Comparison of ENCODE assay signal across 18 cellular contexts in the genomic region with DNA sequence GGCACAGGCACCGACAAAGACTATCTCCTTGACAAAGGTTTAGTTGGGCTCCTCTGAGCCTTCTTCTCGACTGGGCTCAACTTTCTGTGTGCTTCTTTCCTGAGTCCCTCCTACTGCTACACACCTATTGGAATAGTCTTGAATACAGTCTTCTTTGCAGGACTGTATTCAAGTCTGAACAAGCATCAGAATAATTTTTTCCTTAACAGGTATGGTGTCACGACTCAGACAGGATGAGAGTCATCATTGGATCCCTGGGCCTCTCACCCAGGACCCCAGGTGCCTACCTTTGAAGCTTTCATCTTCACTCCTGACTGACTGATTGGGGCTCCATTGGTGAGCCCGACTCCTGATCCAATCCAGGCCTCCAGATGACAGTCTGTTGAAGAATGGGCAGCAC.
DNase-seq lines count a peak whose midpoint lies in the region; ATAC-seq and TF ChIP-seq lines count a peak whose summit lies in the region.
"Had no signal": no experiment of that assay in that cellular context is flagged by ENCODE, and none has a peak within 500 bp of the region (broad histone marks: within the 10 kb centered on the region; RNA-seq: fewer than 3 reads in every experiment).

No MANE protein-coding gene starts in this region.

- peaks cover 30% of the 10 kb centered on the region for H3K27me3 Mint-ChIP-seq in osteocyte (ENCODE audit: unreplicated experiment)

- no peak for ATAC-seq in GM18517 (IDR thresholded peaks at IDR 0.05; ENCODE audit: unreplicated experiment)
- ATAC-seq: A549; CD8-positive, alpha-beta T cell had no signal

- no peak for DNase-seq in GM12865 (ENCODE audit: low read depth)
- no peak for DNase-seq in epithelial cell of prostate (ENCODE audit: low read depth, low spot score)
- DNase-seq in osteocyte (ENCODE audit: extremely low spot score, unreplicated experiment), result peak; percentile 23
- no peak for DNase-seq in NCI-H1436 (lab: John Stamatoyannopoulos, UW)
- DNase-seq in NCI-H510A treated with DMSO at 0.1 percent for 48 hours (lab: John Stamatoyannopoulos, UW), result no peak
- DNase-seq: BE2C; CD8-positive, alpha-beta T cell; COR-L47; DMS153; DMS79 treated with DMSO at 0.1 percent for 48 hours; EL; GOT3; H9 had no signal

- H3K4me1 Mint-ChIP-seq in osteocyte (ENCODE audit: unreplicated experiment), result no peaks in the 10 kb centered on the region

- H3K27ac ChIP-seq in VCaP, result peak overlapping the region; percentile 97; the same call in 1 of the 2 replicates
- H3K27ac ChIP-seq in epithelial cell of prostate, result peak overlapping the region; percentile 25
- H3K27ac ChIP-seq: A549 had no signal

- H3K27ac Mint-ChIP-seq in osteocyte (ENCODE audit: unreplicated experiment), result no peak overlapping the region
- H3K27ac Mint-ChIP-seq: CD8-positive, alpha-beta T cell; H9; IgD-negative memory B cell had no signal

- no peaks in the 10 kb centered on the region for H3K36me3 Mint-ChIP-seq in osteocyte (ENCODE audit: unreplicated experiment)
- H3K36me3 Mint-ChIP-seq: CD14-positive monocyte; CD8-positive, alpha-beta T cell had no signal

- no peaks in the 10 kb centered on the region for H3K9me3 Mint-ChIP-seq in osteocyte (ENCODE audit: unreplicated experiment)
- H3K9me3 Mint-ChIP-seq: CD8-positive, alpha-beta T cell; H9 had no signal

- H3K4me3 ChIP-seq in GM12865 (ENCODE audit: low read depth, low read length), result peak overlapping the region; percentile 8; the same call in 1 of the 2 replicates
- H3K4me3 ChIP-seq: A549 had no signal

- H3K4me3 Mint-ChIP-seq in osteocyte (ENCODE audit: unreplicated experiment), result no peak overlapping the region
- H3K4me3 Mint-ChIP-seq: CD14-positive monocyte; CD8-positive, alpha-beta T cell; H9; IgD-negative memory B cell had no signal

- no peak for TF ChIP-seq CTCF in GM12865 (IDR thresholded peaks at IDR 0.05; ENCODE audit: insufficient read depth, low read depth, low read length, missing control alignments)
- no peak for TF ChIP-seq CTCF in VCaP (conservative IDR thresholded peaks at IDR 0.05)
- no peak for TF ChIP-seq CTCF in osteocyte (IDR thresholded peaks at IDR 0.05)
